In genomic region chr5:76251656-76252055, GRCh38 we compare ENCODE assay signal across 9 cellular contexts.
"Had no signal": no experiment of that assay in that cellular context is flagged by ENCODE, and none has a peak within 500 bp of the region (broad histone marks: within the 10 kb centered on the region; RNA-seq: fewer than 3 reads in every experiment).

No MANE protein-coding gene starts in this region.

- H3K9me3 ChIP-seq: HAP-1 had no signal

- H3K4me3 Mint-ChIP-seq: GM23338, H9, HFFc6 had no signal

- DNase-seq: GM23248, GOT3, H7, H9, HCEC 1CT, HFFc6 had no signal

- H3K9me3 Mint-ChIP-seq: GM23338, H9, HFFc6 had no signal

- H3K4me1 ChIP-seq: HAP-1 had no signal

- H3K4me3 ChIP-seq: GM23248, GM23338, HAP-1 had no signal

- H3K36me3 ChIP-seq: HAP-1 had no signal

- H3K27ac ChIP-seq: GM23248 had no signal

- ATAC-seq: GM23338, HCT116 had no signal

- H3K27ac Mint-ChIP-seq: GM23338, H9, HFFc6 had no signal
